In the genomic region with DNA sequence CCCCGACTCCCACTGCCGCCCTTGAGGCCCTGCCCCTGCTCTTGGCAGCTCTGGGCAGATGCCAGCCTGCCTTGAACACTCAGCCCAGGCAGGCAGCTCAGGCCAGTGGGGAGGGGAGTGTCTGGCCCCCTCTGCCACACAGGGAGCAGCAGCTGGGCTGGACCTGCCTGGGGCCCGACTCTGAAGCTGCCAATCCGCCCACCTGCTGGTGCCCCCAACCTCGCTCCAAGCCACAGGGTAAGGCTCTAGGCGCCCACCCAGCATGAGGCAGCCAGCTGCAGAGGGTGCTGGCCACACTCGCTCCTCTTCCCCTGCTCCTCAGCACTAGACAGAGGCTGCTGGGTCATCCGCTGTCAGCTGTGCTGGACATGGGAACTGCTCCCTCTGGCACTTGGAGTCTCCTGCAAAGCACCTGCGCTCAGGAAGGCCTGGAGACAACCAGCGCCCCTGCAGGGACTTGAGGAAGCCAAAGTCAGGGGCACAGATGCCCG, we compare ENCODE assay signal across 15 cellular contexts. TPM values are rescaled to one million over a fixed set of nuclear protein-coding genes. Genes with fewer than 3 reads are reported as not detected.
A peak's percentile ranks its signal among the peaks of the same experiment; 100 is the strongest.
DNase-seq lines count a peak whose midpoint lies in the region.
"Had no signal": no experiment of that assay in that cellular context is flagged by ENCODE, and none has a peak within 500 bp of the region (broad histone marks: within the 10 kb centered on the region; RNA-seq: fewer than 3 reads in every experiment).

No MANE protein-coding gene starts in this region.

- no peak overlapping the region for H3K27ac Mint-ChIP-seq in activated naive CD4-positive, alpha-beta T cell treated with anti-CD3 and anti-CD28 coated beads for 36 hours
- H3K27ac Mint-ChIP-seq: WTC11 had no signal

- no peak overlapping the region for H3K4me3 Mint-ChIP-seq in activated naive CD4-positive, alpha-beta T cell treated with anti-CD3 and anti-CD28 coated beads for 36 hours
- H3K4me3 Mint-ChIP-seq: WTC11 had no signal

- no peaks in the 10 kb centered on the region for H3K9me3 ChIP-seq in MG63
- H3K9me3 ChIP-seq: HAP-1, vagina had no signal

- no peaks in the 10 kb centered on the region for H3K27me3 ChIP-seq in MG63
- H3K27me3 ChIP-seq: vagina had no signal

- peaks cover 6% of the 10 kb centered on the region for H3K4me1 Mint-ChIP-seq in activated naive CD4-positive, alpha-beta T cell treated with anti-CD3 and anti-CD28 coated beads for 36 hours (ENCODE audit: low read depth)
- H3K4me1 Mint-ChIP-seq: WTC11 had no signal

- peak; percentile 33 for DNase-seq in DMS 273 treated with DMSO at 0.1 percent for 48 hours (lab: John Stamatoyannopoulos, UW)
- DNase-seq in MG63: peak; percentile 38
- peak; percentile 23 for DNase-seq in glomerular visceral epithelial cell (ENCODE audit: extremely low spot score)
- peak; percentile 45 for DNase-seq in retina
- no peak for DNase-seq in activated naive CD4-positive, alpha-beta T cell treated with anti-CD3 and anti-CD28 coated beads for 36 hours
- DNase-seq in activated CD4-positive, alpha-beta T cell treated with anti-CD3 and anti-CD28 coated beads, Interleukin-2, amount 50 U/mL, for 4 hours: no peak
- no peak for DNase-seq in middle frontal gyrus (ENCODE audit: extremely low spot score, low spot score)
- DNase-seq: central memory CD4-positive, alpha-beta T cell; foreskin keratinocyte; NCI-H2029 treated with DMSO at 0.1 percent for 48 hours; stimulated activated CD4-positive, alpha-beta T cell treated with anti-CD3 and anti-CD28 coated beads, Interleukin-2, amount 100 ng/mL, for 24 hours had no signal

- H3K4me3 ChIP-seq in MG63: no peak overlapping the region
- H3K4me3 ChIP-seq: HAP-1, vagina had no signal

- H3K36me3 Mint-ChIP-seq in activated naive CD4-positive, alpha-beta T cell treated with anti-CD3 and anti-CD28 coated beads for 36 hours (ENCODE audit: low read depth): no peaks in the 10 kb centered on the region
- H3K36me3 Mint-ChIP-seq: activated naive CD4-positive, alpha-beta T cell treated with anti-CD3 and anti-CD28 coated beads, Interleukin-2, amount 50 U/mL, for 72 hours; WTC11 had no signal

- CTCF ChIA-PET in activated naive CD4-positive, alpha-beta T cell treated with anti-CD3 and anti-CD28 coated beads for 36 hours (lab: Charles Lee): interaction anchor here (0.7 kb wide), 1 partner anchor 146 kb away, joined by 3 read pairs; no protein-coding TSS in a partner anchor

- H3K9me3 Mint-ChIP-seq in activated naive CD4-positive, alpha-beta T cell treated with anti-CD3 and anti-CD28 coated beads for 36 hours: no peaks in the 10 kb centered on the region
- H3K9me3 Mint-ChIP-seq: activated naive CD4-positive, alpha-beta T cell treated with anti-CD3 and anti-CD28 coated beads, Interleukin-2, amount 50 U/mL, for 72 hours; WTC11 had no signal

- H3K36me3 ChIP-seq in MG63: no peaks in the 10 kb centered on the region

- intact Hi-C loops in activated naive CD4-positive, alpha-beta T cell treated with anti-CD3 and anti-CD28 coated beads for 36 hours (cut with micrococcal nuclease): no loop called here

- peaks cover 3% of the 10 kb centered on the region for H3K27me3 Mint-ChIP-seq in activated naive CD4-positive, alpha-beta T cell treated with anti-CD3 and anti-CD28 coated beads for 36 hours (ENCODE audit: low read depth)

RNA-seq across cellular contexts. Expression of gene NUDT14, which starts 24.7 kb away (rescaled TPM):
- total RNA-seq in MG63 (2014; rRNA removed; shearing (Covaris generic); ENCODE audit: low replicate concordance): 10.0 and 18.7 TPM in 2 replicates
- 10 to 100 TPM; 12.0 to 15.8 TPM for total RNA-seq in activated naive CD4-positive, alpha-beta T cell treated with anti-CD3 and anti-CD28 coated beads for 36 hours

RNA-seq across cellular contexts. Expression of gene JAG2, which starts 37.2 kb away (rescaled TPM):
- total RNA-seq in MG63 (2014; rRNA removed; shearing (Covaris generic); ENCODE audit: low replicate concordance): 3.1 and 12.4 TPM in 2 replicates
- 1 to 10 TPM; 2.9 to 3.6 TPM for total RNA-seq in activated naive CD4-positive, alpha-beta T cell treated with anti-CD3 and anti-CD28 coated beads for 36 hours

RNA-seq across cellular contexts. Expression of gene BTBD6, which starts 42.6 kb away (rescaled TPM):
- 21.3 and 25.1 TPM in 2 replicates for total RNA-seq in MG63 (2014; rRNA removed; shearing (Covaris generic); ENCODE audit: low replicate concordance)
- 10 to 100 TPM; 24.6 to 25.6 TPM for total RNA-seq in activated naive CD4-positive, alpha-beta T cell treated with anti-CD3 and anti-CD28 coated beads for 36 hours

Comparison
In these comparisons a context has a peak if more than half of its experiments do, and no peak if none do; other contexts are left out.
1. DNase-seq: peak in DMS 273 treated with DMSO at 0.1 percent for 48 hours (single experiment), MG63 (single experiment), glomerular visceral epithelial cell (single experiment) and retina (single experiment); none in activated naive CD4-positive, alpha-beta T cell treated with anti-CD3 and anti-CD28 coated beads for 36 hours (single experiment), activated CD4-positive, alpha-beta T cell treated with anti-CD3 and anti-CD28 coated beads, Interleukin-2, amount 50 U/mL, for 4 hours (0 of 2) and middle frontal gyrus (single experiment).